14 cellular contexts compared by ENCODE assay signal in genomic region chr3:44031387-44032380, GRCh38.
"Had no signal": no experiment of that assay in that cellular context is flagged by ENCODE, and none has a peak within 500 bp of the region (broad histone marks: within the 10 kb centered on the region; RNA-seq: fewer than 3 reads in every experiment).

No MANE protein-coding gene starts in this region.

- DNase-seq: activated CD4-positive, alpha-beta T cell treated with anti-CD3 and anti-CD28 coated beads, Interleukin-2, amount 50 U/mL, for 1 hour; activated T-cell treated with anti-CD3 and anti-CD28 coated beads, Interleukin-2, amount 50 U/mL, for 1 hour; amniotic stem cell; esophagus squamous epithelium; heart left ventricle; mucosa of descending colon; natural killer cell; occipital lobe; sigmoid colon; stimulated activated CD4-positive, alpha-beta T cell treated with anti-CD3 and anti-CD28 coated beads, Interleukin-2, amount 100 ng/mL, for 24 hours; stimulated activated naive CD8-positive, alpha-beta T cell treated with anti-CD3 and anti-CD28 coated beads, Interleukin-15, Interleukin-2, amounts not matched to agents 100 U/mL and 50 U/mL, for 24 hours; uterus had no signal

- H3K9me3 ChIP-seq: breast epithelium, esophagus squamous epithelium, heart left ventricle, mucosa of descending colon, sigmoid colon, thoracic aorta, uterus had no signal

- H3K4me3 ChIP-seq: breast epithelium, esophagus squamous epithelium, heart left ventricle, mucosa of descending colon, sigmoid colon, thoracic aorta, uterus had no signal

- H3K36me3 ChIP-seq: breast epithelium, esophagus squamous epithelium, heart left ventricle, sigmoid colon, thoracic aorta, uterus had no signal

- H3K27me3 ChIP-seq: uterus had no signal

- H3K4me1 ChIP-seq: breast epithelium, esophagus squamous epithelium, heart left ventricle, sigmoid colon, uterus had no signal

- H3K27ac ChIP-seq: breast epithelium, esophagus squamous epithelium, heart left ventricle, sigmoid colon, thoracic aorta, uterus had no signal
